In the genomic region with DNA sequence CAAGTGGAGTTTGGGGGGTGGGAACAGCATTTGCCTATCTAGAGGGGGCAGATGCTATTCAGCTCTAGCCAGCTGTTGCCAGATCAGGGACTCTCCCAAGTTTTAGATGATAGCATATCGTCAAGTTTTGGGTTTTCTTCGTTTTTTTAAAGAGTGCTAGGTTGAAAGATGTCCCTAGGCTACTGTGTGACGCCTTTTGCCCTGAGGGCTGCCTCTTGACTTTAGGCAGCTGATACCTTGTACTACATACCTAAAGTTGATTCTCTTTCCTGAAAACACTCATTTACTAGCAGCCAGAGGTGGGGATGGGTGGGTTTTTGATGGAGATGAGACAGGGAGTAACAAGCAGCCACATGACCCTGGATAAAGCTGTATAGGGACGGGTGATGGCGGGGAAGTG, we compare ENCODE assay signal across 6 cellular contexts.
"Had no signal": no experiment of that assay in that cellular context is flagged by ENCODE, and none has a peak within 500 bp of the region (broad histone marks: within the 10 kb centered on the region; RNA-seq: fewer than 3 reads in every experiment).

No MANE protein-coding gene starts in this region.

- H3K36me3 ChIP-seq: HAP-1 had no signal

- H2AFZ ChIP-seq: GM23248 had no signal

- H3K9me3 ChIP-seq: HAP-1 had no signal

- H3K27ac ChIP-seq: GM23248, HL-60 had no signal

- DNase-seq: GM23248, GOT3, H7, HFFc6 had no signal

- H3K4me3 ChIP-seq: GM23248, HAP-1 had no signal

- H3K9ac ChIP-seq: GM23248 had no signal

- H3K4me1 ChIP-seq: HAP-1 had no signal
